15 cellular contexts compared by ENCODE assay signal in genomic region chr12:62523619-62524018, GRCh38. TPM values are rescaled to one million over a fixed set of nuclear protein-coding genes. Genes with fewer than 3 reads are reported as not detected.
DNase-seq lines count a peak whose midpoint lies in the region; ATAC-seq, FAIRE-seq and TF ChIP-seq lines count a peak whose summit lies in the region.
"Had no signal": no experiment of that assay in that cellular context is flagged by ENCODE, and none has a peak within 500 bp of the region (broad histone marks: within the 10 kb centered on the region; RNA-seq: fewer than 3 reads in every experiment).

No MANE protein-coding gene starts in this region.

- no peaks in the 10 kb centered on the region for H3K36me3 ChIP-seq in kidney (ENCODE audit: control insufficient read depth in 1 of 2, insufficient read depth in 2 of 2, low read length in 2 of 2)
- peaks cover 0 to 17% (median 0%) of the 10 kb centered on the region in 3 donors for H3K36me3 ChIP-seq in Peyer's patch

- H3K27me3 ChIP-seq in Peyer's patch, result no peaks in the 10 kb centered on the region

- CTCF ChIA-PET in activated naive CD4-positive, alpha-beta T cell treated with anti-CD3 and anti-CD28 coated beads, Interleukin-2, amount 10 ng/mL, durations not matched to agents 7 days and 5 days (lab: Charles Lee), result interaction anchor here (0.7 to 2.1 kb wide), 4 partner anchors 54 to 272 kb away, joined by 3 to 20 read pairs (median 4); no protein-coding TSS in a partner anchor

- H3K27ac Mint-ChIP-seq in activated naive CD4-positive, alpha-beta T cell treated with anti-CD3 and anti-CD28 coated beads, Interleukin-2, amount 10 ng/mL, durations not matched to agents 7 days and 5 days, result peak overlapping the region; percentile 55
- H3K27ac Mint-ChIP-seq: CD14-positive monocyte had no signal

- H3K27ac ChIP-seq in kidney (ENCODE audit: low read depth in 2 of 2, low read length in 2 of 2) (no peak overlapping the region), Peyer's patch (no peak overlapping the region)
- H3K27ac ChIP-seq: PC-9 had no signal

- H3K9me3 Mint-ChIP-seq in activated naive CD4-positive, alpha-beta T cell treated with anti-CD3 and anti-CD28 coated beads, Interleukin-2, amount 10 ng/mL, durations not matched to agents 7 days and 5 days, result no peaks in the 10 kb centered on the region
- H3K9me3 Mint-ChIP-seq: CD14-positive monocyte had no signal

- intact Hi-C loops in kidney (cut with DNase I), result no loop called here

- H3K4me3 Mint-ChIP-seq in activated naive CD4-positive, alpha-beta T cell treated with anti-CD3 and anti-CD28 coated beads, Interleukin-2, amount 10 ng/mL, durations not matched to agents 7 days and 5 days, result no peak overlapping the region
- H3K4me3 Mint-ChIP-seq: CD14-positive monocyte had no signal

- H3K4me3 ChIP-seq in kidney (ENCODE audit: low read length in 2 of 2) (no peak overlapping the region), Peyer's patch (no peak overlapping the region)
- H3K4me3 ChIP-seq: PC-9 had no signal

- peaks cover 15% of the 10 kb centered on the region for H3K4me1 Mint-ChIP-seq in activated naive CD4-positive, alpha-beta T cell treated with anti-CD3 and anti-CD28 coated beads, Interleukin-2, amount 10 ng/mL, durations not matched to agents 7 days and 5 days

- peak; percentile 29 for FAIRE-seq in kidney (lab: Jason Lieb, UNC)

- no peak for DNase-seq in activated naive CD4-positive, alpha-beta T cell treated with anti-CD3 and anti-CD28 coated beads, Interleukin-2, amount 10 ng/mL, durations not matched to agents 7 days and 5 days
- DNase-seq in activated naive CD4-positive, alpha-beta T cell treated with Interleukin-2 at 50 U/mL for 16 hours, result no peak
- DNase-seq in kidney, result no peak
- peak; percentile 5 for DNase-seq in pons (ENCODE audit: low spot score)
- no peak for DNase-seq in Peyer's patch
- no peak for DNase-seq in MV-4-11 (lab: John Stamatoyannopoulos, UW)
- no peak for DNase-seq in activated CD4-positive, CD25-positive, alpha-beta regulatory T cell (lab: John Stamatoyannopoulos, UW)
- DNase-seq: AML-193, Caco-2, H7, NCI-H2171 treated with DMSO at 0.1 percent for 48 hours, NCI-H774, PC-9 had no signal

- TF ChIP-seq CTCF in kidney (IDR thresholded peaks at IDR 0.05; ENCODE audit: borderline replicate concordance, extremely low read depth, insufficient read depth) (no peak), Peyer's patch (IDR thresholded peaks at IDR 0.05) (no peak)

- H3K27me3 Mint-ChIP-seq in activated naive CD4-positive, alpha-beta T cell treated with anti-CD3 and anti-CD28 coated beads, Interleukin-2, amount 10 ng/mL, durations not matched to agents 7 days and 5 days, result no peaks in the 10 kb centered on the region

- H3K36me3 Mint-ChIP-seq in activated naive CD4-positive, alpha-beta T cell treated with anti-CD3 and anti-CD28 coated beads, Interleukin-2, amount 10 ng/mL, durations not matched to agents 7 days and 5 days, result peaks cover 35% of the 10 kb centered on the region

- ATAC-seq in HG02759 (IDR thresholded peaks at IDR 0.05; ENCODE audit: unreplicated experiment), result peak; percentile 12

- no peak overlapping the region for H3K9ac ChIP-seq in kidney (ENCODE audit: low read length in 2 of 2)

- H3K4me1 ChIP-seq in kidney (ENCODE audit: control insufficient read depth in 1 of 2, insufficient read depth in 1 of 2, low read depth in 1 of 2, low read length in 2 of 2) (peaks cover 2 to 11% of the 10 kb centered on the region in 2 donors), Peyer's patch (no peaks in the 10 kb centered on the region)

- H3K9me3 ChIP-seq in kidney (ENCODE audit: control insufficient read depth in 1 of 2, low read length in 2 of 2) (no peaks in the 10 kb centered on the region), Peyer's patch (no peaks in the 10 kb centered on the region)
- H3K9me3 ChIP-seq: Caco-2 had no signal

- no peak for TF ChIP-seq POLR2A in Peyer's patch (IDR thresholded peaks at IDR 0.05)

RNA-seq across cellular contexts. Expression of gene MON2, which starts 57.0 kb away (rescaled TPM):
- total RNA-seq in kidney (57.9 TPM), Peyer's patch (100 to 1,000 TPM in 2 of 4 donors, 10 to 100 TPM in 2; 78.6 to 102 (median 97.7) TPM)
- 11.6 TPM for polyA plus RNA-seq in kidney (ENCODE audit: insufficient read depth, low read depth, low replicate concordance)
